15 cellular contexts compared by ENCODE assay signal in the genomic region with DNA sequence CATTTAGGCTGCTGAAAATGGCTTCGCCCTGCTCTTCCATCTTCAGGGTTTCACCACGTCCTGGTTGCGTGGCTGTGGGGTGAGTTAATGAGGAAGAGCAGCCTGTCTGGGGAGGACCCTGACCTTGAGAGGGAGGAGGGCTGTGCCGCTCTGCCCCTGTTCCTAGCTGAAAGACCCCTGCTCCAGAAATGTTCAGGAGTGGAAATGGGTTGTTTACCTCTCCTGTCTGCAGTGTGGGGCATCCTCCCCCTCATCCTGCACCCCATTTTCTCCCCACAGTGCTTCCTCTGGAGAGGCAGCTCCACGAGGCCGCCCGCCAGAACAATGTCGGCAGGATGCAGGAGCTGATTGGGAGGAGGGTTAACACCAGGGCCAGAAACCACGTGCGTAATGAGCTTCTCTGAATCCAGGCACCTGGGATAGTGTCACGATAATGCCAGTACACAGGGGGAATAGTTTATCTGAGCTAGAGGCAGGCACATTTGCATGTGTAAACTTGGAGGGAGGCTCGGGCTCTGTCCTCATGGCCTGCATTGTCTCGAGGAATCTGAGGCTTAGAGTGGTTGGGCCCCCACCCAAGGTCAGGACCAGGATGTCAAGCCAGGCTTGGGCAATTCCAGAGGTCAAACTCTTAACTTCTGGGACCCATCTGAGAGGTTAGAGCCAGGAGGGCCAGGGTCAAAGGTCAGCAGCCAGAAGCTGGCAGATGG.
"Had no signal": no experiment of that assay in that cellular context is flagged by ENCODE, and none has a peak within 500 bp of the region (broad histone marks: within the 10 kb centered on the region; RNA-seq: fewer than 3 reads in every experiment).

No MANE protein-coding gene starts in this region.

- H2AFZ ChIP-seq: neural progenitor cell had no signal

- H3K36me3 ChIP-seq: brain microvascular endothelial cell, esophagus muscularis mucosa, neural progenitor cell, pancreas, stomach, thoracic aorta had no signal

- H3K4me1 ChIP-seq: pancreas had no signal

- H3K9me3 Mint-ChIP-seq: activated naive CD4-positive, alpha-beta T cell treated with anti-CD3 and anti-CD28 coated beads, Interleukin-2, amount 50 U/mL, for 72 hours; neural progenitor cell; T-helper 1 cell treated with Interleukin-12 subunit alpha and Interleukin-12 subunit beta and Interleukin-4 antibody, amounts not matched to agents 30 μg/mL and 1 μg/mL, for 36 hours had no signal

- ATAC-seq: activated naive CD4-positive, alpha-beta T cell treated with anti-CD3 and anti-CD28 coated beads, Interleukin-2, amount 50 U/mL, for 72 hours; pancreas had no signal

- H3K9ac ChIP-seq: neural progenitor cell had no signal

- H3K27ac Mint-ChIP-seq: neural progenitor cell; T-helper 1 cell treated with Interleukin-12 subunit alpha and Interleukin-12 subunit beta and Interleukin-4 antibody, amounts not matched to agents 30 μg/mL and 1 μg/mL, for 36 hours had no signal

- H3K4me2 ChIP-seq: neural progenitor cell had no signal

- H3K4me3 ChIP-seq: dorsolateral prefrontal cortex, esophagus muscularis mucosa, neural progenitor cell, pancreas, stomach, thoracic aorta had no signal

- H3K36me3 Mint-ChIP-seq: activated naive CD4-positive, alpha-beta T cell treated with anti-CD3 and anti-CD28 coated beads, Interleukin-2, amount 50 U/mL, for 72 hours; neural progenitor cell had no signal

- H3K27ac ChIP-seq: brain microvascular endothelial cell, dorsolateral prefrontal cortex, esophagus muscularis mucosa, neural progenitor cell, pancreas, stomach, thoracic aorta had no signal

- DNase-seq: activated CD4-positive, alpha-beta T cell treated with anti-CD3 and anti-CD28 coated beads, Interleukin-2, amount 50 U/mL, for 1 hour; activated T-cell treated with anti-CD3 and anti-CD28 coated beads, Interleukin-2, amount 50 U/mL, for 1 hour; brain microvascular endothelial cell; dorsolateral prefrontal cortex; glutamatergic neuron; pancreas; retina; stimulated activated CD4-positive, alpha-beta T cell treated with anti-CD3 and anti-CD28 coated beads, Interleukin-15, amount 100 ng/mL, for 24 hours; stimulated activated CD4-positive, alpha-beta T cell treated with anti-CD3 and anti-CD28 coated beads, Interleukin-4, amount 100 ng/mL, for 24 hours; stomach had no signal

- H3K9me3 ChIP-seq: esophagus muscularis mucosa, pancreas, stomach, thoracic aorta had no signal

- H3K27me3 ChIP-seq: brain microvascular endothelial cell, dorsolateral prefrontal cortex, esophagus muscularis mucosa, pancreas had no signal

- H3K4me3 Mint-ChIP-seq: neural progenitor cell; T-helper 1 cell treated with Interleukin-12 subunit alpha and Interleukin-12 subunit beta and Interleukin-4 antibody, amounts not matched to agents 30 μg/mL and 1 μg/mL, for 36 hours had no signal
